ENCODE assay signal across 8 cellular contexts in the genomic region with DNA sequence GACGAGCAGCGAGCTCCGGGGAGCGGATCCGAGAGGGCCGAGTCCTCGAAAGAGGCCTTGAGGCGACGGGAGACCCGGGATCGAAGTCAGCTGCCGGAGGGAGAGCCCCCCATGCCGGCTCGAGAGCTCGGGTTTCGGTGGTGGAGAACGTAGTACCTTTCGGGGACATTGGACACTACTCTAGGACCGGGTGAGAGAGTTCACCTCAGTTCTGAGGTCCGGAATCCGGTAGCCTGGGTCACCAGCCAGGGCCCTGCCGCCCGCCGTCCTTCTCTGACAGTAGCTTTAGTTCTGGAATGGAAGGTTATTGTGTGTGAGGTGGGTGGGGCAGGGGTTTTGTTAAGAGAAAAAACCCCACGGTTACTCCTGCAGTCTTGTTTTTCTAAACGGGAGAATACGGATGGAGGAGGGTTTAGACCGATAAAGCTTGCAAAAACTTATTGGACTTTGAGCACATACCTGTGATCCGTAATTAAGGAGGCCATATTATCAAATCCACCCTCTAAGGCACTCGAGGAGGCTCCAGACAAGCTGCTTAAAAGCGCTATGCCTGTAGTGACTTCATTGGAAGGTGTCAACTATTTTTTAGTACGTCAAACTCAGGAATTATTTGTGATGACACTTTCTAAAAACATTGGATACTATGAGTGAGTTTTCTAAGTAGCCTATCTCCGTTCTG. TPM values are rescaled to one million over a fixed set of nuclear protein-coding genes. Genes with fewer than 3 reads are reported as not detected.
DNase-seq lines count a peak whose midpoint lies in the region; ATAC-seq and TF ChIP-seq lines count a peak whose summit lies in the region.

No MANE protein-coding gene starts in this region.

- H3K36me3 Mint-ChIP-seq in activated T-helper 1 cell treated with anti-CD3 and anti-CD28 coated beads, Interleukin-12 subunit alpha, Interleukin-12 subunit beta, Interleukin-2, Interleukin-4 antibody, amounts not matched to agents 30 ng/mL and 10 ng/mL and 1 ng/mL, durations not matched to agents 14 hours and 24 hours and 36 hours (ENCODE audit: low read depth), result peaks cover 11% of the 10 kb centered on the region

- intact Hi-C loops in activated T-helper 1 cell treated with anti-CD3 and anti-CD28 coated beads, Interleukin-12 subunit alpha, Interleukin-12 subunit beta, Interleukin-2, Interleukin-4 antibody, amounts not matched to agents 30 ng/mL and 10 ng/mL and 1 ng/mL, durations not matched to agents 14 hours and 24 hours and 36 hours (cut with micrococcal nuclease), result loop anchor here (1.0 to 10.0 kb wide), 8 partner anchors 67 to 1795 kb away; a partner anchor contains a TSS
- intact Hi-C loops in prostate gland (cut with DNase I), result no loop called here

- H3K9me3 Mint-ChIP-seq in activated T-helper 1 cell treated with anti-CD3 and anti-CD28 coated beads, Interleukin-12 subunit alpha, Interleukin-12 subunit beta, Interleukin-2, Interleukin-4 antibody, amounts not matched to agents 30 ng/mL and 10 ng/mL and 1 ng/mL, durations not matched to agents 14 hours and 24 hours and 36 hours, result no peaks in the 10 kb centered on the region

- peak overlapping the region; percentile 97 for H3K27ac ChIP-seq in HUES48 (ENCODE audit: low read depth, low read length)
- H3K27ac ChIP-seq in prostate gland, result peak overlapping the region; percentile 97

- peak; percentile 9 for ATAC-seq in GM21367 (IDR thresholded peaks at IDR 0.05; ENCODE audit: unreplicated experiment)

- peak overlapping the region; percentile 83 for H3K27ac Mint-ChIP-seq in activated T-helper 1 cell treated with anti-CD3 and anti-CD28 coated beads, Interleukin-12 subunit alpha, Interleukin-12 subunit beta, Interleukin-2, Interleukin-4 antibody, amounts not matched to agents 30 ng/mL and 10 ng/mL and 1 ng/mL, durations not matched to agents 14 hours and 24 hours and 36 hours

- peak overlapping the region; percentile 99 for H3K4me3 Mint-ChIP-seq in activated T-helper 1 cell treated with anti-CD3 and anti-CD28 coated beads, Interleukin-12 subunit alpha, Interleukin-12 subunit beta, Interleukin-2, Interleukin-4 antibody, amounts not matched to agents 30 ng/mL and 10 ng/mL and 1 ng/mL, durations not matched to agents 14 hours and 24 hours and 36 hours

- DNase-seq in DMS79 treated with DMSO at 0.1 percent for 48 hours (lab: John Stamatoyannopoulos, UW), result peak; percentile 35
- DNase-seq in activated T-helper 1 cell treated with anti-CD3 and anti-CD28 coated beads, Interleukin-12 subunit alpha, Interleukin-12 subunit beta, Interleukin-2, Interleukin-4 antibody, amounts not matched to agents 30 ng/mL and 10 ng/mL and 1 ng/mL, durations not matched to agents 14 hours and 24 hours and 36 hours (ENCODE audit: low spot score), result peak; percentile 18
- DNase-seq in glomerular visceral epithelial cell (ENCODE audit: extremely low spot score), result peak; percentile 13
- peak; percentile 17 for DNase-seq in prostate gland (ENCODE audit: low spot score)
- no peak for DNase-seq in globus pallidus (ENCODE audit: low spot score)
- DNase-seq in AML-193 (lab: John Stamatoyannopoulos, UW), result no peak

- no peaks in the 10 kb centered on the region for H3K9me3 ChIP-seq in HUES48 (ENCODE audit: control insufficient read depth, insufficient read depth, low read length)
- H3K9me3 ChIP-seq in prostate gland, result no peaks in the 10 kb centered on the region

- peak overlapping the region; percentile 88 for H3K4me3 ChIP-seq in HUES48 (ENCODE audit: low read depth, low read length)
- peak overlapping the region; percentile 87 to 92 for H3K4me3 ChIP-seq in prostate gland

- no peaks in the 10 kb centered on the region for H3K27me3 Mint-ChIP-seq in activated T-helper 1 cell treated with anti-CD3 and anti-CD28 coated beads, Interleukin-12 subunit alpha, Interleukin-12 subunit beta, Interleukin-2, Interleukin-4 antibody, amounts not matched to agents 30 ng/mL and 10 ng/mL and 1 ng/mL, durations not matched to agents 14 hours and 24 hours and 36 hours (ENCODE audit: insufficient read depth)

- H3K4me1 Mint-ChIP-seq in activated T-helper 1 cell treated with anti-CD3 and anti-CD28 coated beads, Interleukin-12 subunit alpha, Interleukin-12 subunit beta, Interleukin-2, Interleukin-4 antibody, amounts not matched to agents 30 ng/mL and 10 ng/mL and 1 ng/mL, durations not matched to agents 14 hours and 24 hours and 36 hours (ENCODE audit: low read depth), result peaks cover 38% of the 10 kb centered on the region

- TF ChIP-seq CTCF in prostate gland (IDR thresholded peaks at IDR 0.05), result no peak

- no peaks in the 10 kb centered on the region for H3K27me3 ChIP-seq in HUES48 (ENCODE audit: control insufficient read depth, insufficient read depth, low read length)
- no peaks in the 10 kb centered on the region for H3K27me3 ChIP-seq in prostate gland (replicated peaks; ENCODE audit: insufficient read depth)

- TF ChIP-seq POLR2A in prostate gland (IDR thresholded peaks at IDR 0.05), result no peak

- H3K9ac ChIP-seq in HUES48 (ENCODE audit: low read depth, low read length), result peak overlapping the region; percentile 79

- H3K36me3 ChIP-seq in HUES48 (ENCODE audit: control insufficient read depth, insufficient read depth, low read length) (no peaks in the 10 kb centered on the region), prostate gland (no peaks in the 10 kb centered on the region)

- under 1% methylated on average over 33 of the region's 33 CpGs for WGBS in prostate gland

- H3K4me1 ChIP-seq in HUES48 (ENCODE audit: control insufficient read depth, insufficient read depth, low read length) (peaks cover 26% of the 10 kb centered on the region), prostate gland (replicated peaks) (no peaks in the 10 kb centered on the region)

RNA-seq across cellular contexts. Expression of a gene that starts 0.8 kb away (rescaled TPM):
- 33.0 and 38.9 TPM in 2 replicates for total RNA-seq in activated T-helper 1 cell treated with anti-CD3 and anti-CD28 coated beads, Interleukin-12 subunit alpha, Interleukin-12 subunit beta, Interleukin-2, Interleukin-4 antibody, amounts not matched to agents 30 ng/mL and 10 ng/mL and 1 ng/mL, durations not matched to agents 14 hours and 24 hours and 36 hours
- total RNA-seq in prostate gland, result 10 to 100 TPM; 54.4 to 63.7 TPM

RNA-seq across cellular contexts. Expression of a gene that starts 0.9 kb away (rescaled TPM):
- 1.1 and 2.1 TPM in 2 replicates for total RNA-seq in activated T-helper 1 cell treated with anti-CD3 and anti-CD28 coated beads, Interleukin-12 subunit alpha, Interleukin-12 subunit beta, Interleukin-2, Interleukin-4 antibody, amounts not matched to agents 30 ng/mL and 10 ng/mL and 1 ng/mL, durations not matched to agents 14 hours and 24 hours and 36 hours
- 10 to 100 TPM in 1 of 2 donors, 1 to 10 TPM in 1; 5.5 to 18.0 TPM for total RNA-seq in prostate gland

Comparison
In these comparisons a context has a peak if more than half of its experiments do, and no peak if none do; other contexts are left out.
1. DNase-seq: peak in DMS79 treated with DMSO at 0.1 percent for 48 hours (single experiment), activated T-helper 1 cell treated with anti-CD3 and anti-CD28 coated beads, Interleukin-12 subunit alpha, Interleukin-12 subunit beta, Interleukin-2, Interleukin-4 antibody, amounts not matched to agents 30 ng/mL and 10 ng/mL and 1 ng/mL, durations not matched to agents 14 hours and 24 hours and 36 hours (single experiment), glomerular visceral epithelial cell (single experiment) and prostate gland (single experiment); none in globus pallidus (single experiment) and AML-193 (0 of 2).